1 cellular context compared by ENCODE assay signal in genomic region chr2:172516299-172516698, GRCh38.
TF ChIP-seq lines count a peak whose summit lies in the region.

No MANE protein-coding gene starts in this region.

TF ChIP-seq in HepG2, 621 proteins besides CTCF, POLR2A, EP300 and RAD21 (continued from another document):
- TF ChIP-seq ZNF83 (CRISPR knock-in tag; IDR thresholded peaks at IDR 0.05; ENCODE audit: borderline replicate concordance): no peak
- TF ChIP-seq HMGXB3 (CRISPR knock-in tag; IDR thresholded peaks at IDR 0.05; ENCODE audit: borderline replicate concordance): no peak
- TF ChIP-seq ZNF512B (CRISPR knock-in tag; IDR thresholded peaks at IDR 0.05; ENCODE audit: borderline replicate concordance): no peak
- TF ChIP-seq KAT2B (IDR thresholded peaks at IDR 0.05; ENCODE audit: borderline replicate concordance, low read depth, low read length): no peak
